Comparison of ENCODE assay signal across 1 cellular context in the genomic region with DNA sequence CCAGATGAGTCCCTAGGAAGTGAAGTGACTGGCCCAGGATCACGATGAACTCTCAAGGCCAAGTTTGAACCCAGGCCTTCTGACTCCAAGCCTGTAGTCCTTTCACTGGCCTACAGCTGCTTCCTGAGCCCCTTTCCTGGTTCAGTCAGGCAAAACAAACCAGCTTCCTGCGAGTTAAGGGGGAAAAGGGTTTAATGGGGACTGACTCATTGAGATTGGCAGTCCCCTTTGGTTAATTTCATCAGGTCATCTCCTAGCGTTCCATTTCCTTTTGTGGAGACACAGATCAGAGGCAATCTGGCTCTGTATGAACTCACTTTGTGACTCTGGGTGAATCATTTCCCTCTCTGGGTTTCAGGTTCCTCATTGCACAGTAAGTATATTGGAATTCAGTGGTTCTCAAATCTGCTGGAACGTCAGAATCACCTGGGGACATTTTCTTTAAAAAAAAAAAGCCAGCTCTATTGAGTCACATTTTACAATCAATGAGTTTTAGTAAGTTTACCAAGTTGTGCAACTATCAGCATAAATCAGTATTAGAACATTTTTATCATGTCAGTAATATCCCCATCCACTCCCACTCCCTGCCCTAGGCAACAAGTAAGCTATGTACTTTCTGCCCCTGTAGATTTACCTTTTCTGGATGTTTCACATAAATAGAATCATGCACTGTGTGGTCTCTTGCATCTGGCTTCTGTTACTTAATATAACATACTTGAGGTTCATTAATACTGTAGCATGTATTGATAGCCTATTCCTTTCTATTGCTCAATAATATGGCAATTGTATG.
TF ChIP-seq lines count a peak whose summit lies in the region.

No MANE protein-coding gene starts in this region.

TF ChIP-seq in IMR-90, 13 proteins besides CTCF, POLR2A, EP300 and RAD21 (continued from another document):
- TF ChIP-seq MAFK (IDR thresholded peaks at IDR 0.05; ENCODE audit: low read depth, low read length) (peak; percentile 49), SMC3 (IDR thresholded peaks at IDR 0.05; ENCODE audit: low read depth, low read length) (no peak), CHD1 (IDR thresholded peaks at IDR 0.05; ENCODE audit: low read depth, low read length) (no peak)
